Comparison of ENCODE assay signal across 16 cellular contexts in the genomic region with DNA sequence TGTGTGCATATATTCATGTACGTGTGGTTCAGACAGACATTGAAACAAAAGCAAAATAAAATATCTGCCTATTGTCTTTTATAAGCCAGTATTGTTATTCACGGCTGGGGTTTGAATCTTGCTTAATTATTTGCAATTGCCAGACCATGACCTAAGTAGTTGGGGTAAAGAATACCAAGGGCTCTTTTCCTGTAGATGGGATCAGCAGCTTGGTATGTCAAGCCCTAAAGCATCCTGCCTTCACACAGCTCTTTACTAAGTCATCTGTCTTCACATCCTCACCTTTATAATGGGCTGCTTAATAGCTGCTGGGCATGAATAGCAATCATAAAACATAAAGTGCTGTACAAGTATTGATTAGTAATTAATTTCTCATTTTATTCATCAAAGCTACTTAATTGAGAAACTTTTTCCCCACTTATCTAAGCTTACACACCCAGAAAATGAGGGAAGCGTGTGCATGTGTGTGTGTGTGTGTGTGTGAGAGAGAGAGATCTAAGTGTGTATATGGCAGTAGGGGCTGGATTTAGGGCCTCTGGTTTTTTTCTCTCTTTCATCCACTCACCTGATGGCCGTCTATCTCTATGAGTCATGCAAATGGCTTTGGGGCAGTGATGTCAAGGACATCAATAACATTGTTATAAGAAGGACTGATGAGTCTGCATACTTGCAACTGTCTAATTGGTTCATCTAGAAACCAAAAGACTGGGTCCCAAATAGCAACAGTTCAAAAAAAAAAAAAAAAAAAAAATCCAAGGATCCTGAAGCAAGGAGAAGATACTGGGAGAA.
DNase-seq lines count a peak whose midpoint lies in the region; ATAC-seq and TF ChIP-seq lines count a peak whose summit lies in the region.
"Had no signal": no experiment of that assay in that cellular context is flagged by ENCODE, and none has a peak within 500 bp of the region (broad histone marks: within the 10 kb centered on the region; RNA-seq: fewer than 3 reads in every experiment).

No MANE protein-coding gene starts in this region.

- H3K9me3 Mint-ChIP-seq in natural killer cell treated with Interleukin-12 subunit alpha and Interleukin-12 subunit beta and Interleukin-15 and Interleukin-18, amount 100 ng/mL, for 72 hours, result peaks cover 4% of the 10 kb centered on the region
- H3K9me3 Mint-ChIP-seq in natural killer cell, result no peaks in the 10 kb centered on the region
- H3K9me3 Mint-ChIP-seq: activated T-helper 2 cell treated with anti-CD3 and anti-CD28 coated beads, Interferon-gamma antibody, Interleukin-2, Interleukin-4, amounts not matched to agents 10 μg/mL and 5 μg/mL and 100 μg/mL, durations not matched to agents 14 hours and 24 hours and 36 hours had no signal

- no peaks in the 10 kb centered on the region for H3K36me3 ChIP-seq in colonic mucosa
- H3K36me3 ChIP-seq: left ventricle myocardium inferior, vagina had no signal

- no peak for DNase-seq in natural killer cell treated with Interleukin-12 subunit alpha and Interleukin-12 subunit beta and Interleukin-15 and Interleukin-18, amount 100 ng/mL, for 72 hours (ENCODE audit: low spot score)
- DNase-seq in natural killer cell, result no peak
- peak; percentile 60 for DNase-seq in astrocyte of the hippocampus (ENCODE audit: low read depth, low spot score)
- peak; percentile 86 for DNase-seq in islet precursor cell
- no peak for DNase-seq in NCI-H2227 treated with DMSO at 0.1 percent for 48 hours (lab: John Stamatoyannopoulos, UW)
- DNase-seq in HT-29 (ENCODE audit: low spot score), result no peak
- no peak for DNase-seq in colonic mucosa
- DNase-seq in amniotic stem cell (lab: John Stamatoyannopoulos, UW), result no peak
- DNase-seq: activated CD4-positive, alpha-beta T cell treated with anti-CD3 and anti-CD28 coated beads, Interleukin-2, amount 50 U/mL, for 1 hour; left ventricle myocardium inferior; NCI-H2081; T-helper 1 cell had no signal

- H3K4me3 Mint-ChIP-seq in natural killer cell treated with Interleukin-12 subunit alpha and Interleukin-12 subunit beta and Interleukin-15 and Interleukin-18, amount 100 ng/mL, for 72 hours, result peak overlapping the region; percentile 58
- H3K4me3 Mint-ChIP-seq in natural killer cell, result no peak overlapping the region
- H3K4me3 Mint-ChIP-seq: B cell had no signal

- H3K4me1 ChIP-seq in colonic mucosa, result no peaks in the 10 kb centered on the region

- no peak overlapping the region for H3K4me3 ChIP-seq in colonic mucosa
- H3K4me3 ChIP-seq: left ventricle myocardium inferior, vagina had no signal

- H3K27ac Mint-ChIP-seq in natural killer cell treated with Interleukin-12 subunit alpha and Interleukin-12 subunit beta and Interleukin-15 and Interleukin-18, amount 100 ng/mL, for 72 hours, result peak overlapping the region; percentile 93 to 97
- no peak overlapping the region for H3K27ac Mint-ChIP-seq in natural killer cell
- H3K27ac Mint-ChIP-seq: activated T-helper 2 cell treated with anti-CD3 and anti-CD28 coated beads, Interferon-gamma antibody, Interleukin-2, Interleukin-4, amounts not matched to agents 10 μg/mL and 5 μg/mL and 100 μg/mL, durations not matched to agents 14 hours and 24 hours and 36 hours; B cell had no signal

- no peaks in the 10 kb centered on the region for H3K27me3 ChIP-seq in colonic mucosa
- H3K27me3 ChIP-seq: vagina had no signal

- peaks cover 41 to 53% of the 10 kb centered on the region in 2 donors for H3K4me1 Mint-ChIP-seq in natural killer cell treated with Interleukin-12 subunit alpha and Interleukin-12 subunit beta and Interleukin-15 and Interleukin-18, amount 100 ng/mL, for 72 hours (ENCODE audit: low read depth in 2 of 2)
- H3K4me1 Mint-ChIP-seq in natural killer cell, result peaks cover 5 to 11% of the 10 kb centered on the region in 2 donors

- intact Hi-C loops in natural killer cell (cut with micrococcal nuclease), result no loop called here
- intact Hi-C loops in colonic mucosa (cut with DNase I), result no loop called here

- no peak overlapping the region for H3K27ac ChIP-seq in colonic mucosa
- H3K27ac ChIP-seq: KMS-11, left ventricle myocardium inferior, vagina had no signal

- ATAC-seq in natural killer cell treated with Interleukin-12 subunit alpha and Interleukin-12 subunit beta and Interleukin-15 and Interleukin-18, amount 100 ng/mL, for 72 hours, result no peak
- ATAC-seq in natural killer cell, result no peak

- H3K27me3 Mint-ChIP-seq in natural killer cell treated with Interleukin-12 subunit alpha and Interleukin-12 subunit beta and Interleukin-15 and Interleukin-18, amount 100 ng/mL, for 72 hours, result peaks cover 10 to 13% of the 10 kb centered on the region in 2 donors
- peaks cover 0 to 12% of the 10 kb centered on the region in 2 donors for H3K27me3 Mint-ChIP-seq in natural killer cell (ENCODE audit: low read depth in 2 of 2)

- H3K9ac ChIP-seq in colonic mucosa (ENCODE audit: low read depth in 2 of 2, low read length in 2 of 2), result no peak overlapping the region
- H3K9ac ChIP-seq: KMS-11 had no signal

- H3K9me3 ChIP-seq in colonic mucosa, result no peaks in the 10 kb centered on the region
- H3K9me3 ChIP-seq: left ventricle myocardium inferior, vagina had no signal

- H3K36me3 Mint-ChIP-seq in natural killer cell treated with Interleukin-12 subunit alpha and Interleukin-12 subunit beta and Interleukin-15 and Interleukin-18, amount 100 ng/mL, for 72 hours, result peaks cover 14% of the 10 kb centered on the region
- no peaks in the 10 kb centered on the region for H3K36me3 Mint-ChIP-seq in natural killer cell

- no peak for TF ChIP-seq CTCF in natural killer cell (IDR thresholded peaks at IDR 0.05)
- no peak for TF ChIP-seq CTCF in colonic mucosa (IDR thresholded peaks at IDR 0.05)

Comparison
In these comparisons a context has a peak if more than half of its experiments do, and no peak if none do; other contexts are left out.
1. H3K27ac Mint-ChIP-seq: peak in natural killer cell treated with Interleukin-12 subunit alpha and Interleukin-12 subunit beta and Interleukin-15 and Interleukin-18, amount 100 ng/mL, for 72 hours (2 of 2); none in natural killer cell (0 of 2).
2. DNase-seq: peak in astrocyte of the hippocampus (single experiment) and islet precursor cell (single experiment); none in natural killer cell treated with Interleukin-12 subunit alpha and Interleukin-12 subunit beta and Interleukin-15 and Interleukin-18, amount 100 ng/mL, for 72 hours (single experiment), natural killer cell (single experiment), NCI-H2227 treated with DMSO at 0.1 percent for 48 hours (single experiment), HT-29 (single experiment), colonic mucosa (single experiment) and amniotic stem cell (single experiment).